In the genomic region with DNA sequence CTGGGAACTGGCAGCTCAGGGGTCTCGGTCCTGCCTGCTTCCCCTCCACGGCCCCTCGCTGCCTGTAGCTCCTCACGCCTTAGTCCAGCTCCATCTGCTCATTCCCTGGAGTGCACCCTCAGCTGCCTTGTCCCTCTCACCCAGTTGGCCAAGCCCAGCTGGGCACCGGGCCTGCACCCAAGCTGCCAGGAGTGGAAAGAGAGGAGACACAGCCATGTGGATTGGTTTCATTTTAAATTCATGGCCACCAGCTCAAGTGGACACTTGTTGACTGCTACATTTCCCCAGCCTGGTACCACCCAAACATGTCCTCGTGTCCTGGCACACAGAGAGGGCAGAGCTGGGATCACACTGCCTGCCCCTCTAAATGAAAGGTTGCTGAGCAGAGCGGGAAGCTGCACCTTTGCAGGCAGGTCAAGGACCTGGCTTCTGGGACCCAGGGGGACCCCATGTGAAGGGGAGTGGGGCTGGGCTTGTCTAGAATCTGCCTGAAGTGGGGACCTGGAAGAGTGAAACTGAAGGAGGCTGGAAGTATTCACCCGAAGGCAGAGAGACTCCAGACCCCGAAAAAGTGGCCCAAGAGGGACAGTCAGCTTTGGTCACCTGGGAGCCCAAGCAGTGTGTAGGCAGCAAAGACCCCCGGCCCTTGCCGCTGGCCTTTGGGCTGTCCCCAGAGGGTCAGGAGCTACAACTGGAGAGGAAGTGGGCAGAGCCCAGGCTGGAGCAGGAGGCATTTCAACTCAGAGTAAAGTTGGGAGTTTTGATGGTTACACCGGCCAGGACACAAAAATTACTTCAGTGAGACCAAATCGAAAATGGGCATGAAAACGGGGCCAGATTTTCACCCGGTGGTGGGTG, we compare ENCODE assay signal across 15 cellular contexts. TPM values are rescaled to one million over a fixed set of nuclear protein-coding genes. Genes with fewer than 3 reads are reported as not detected.
DNase-seq lines count a peak whose midpoint lies in the region; ATAC-seq and TF ChIP-seq lines count a peak whose summit lies in the region.
"Had no signal": no experiment of that assay in that cellular context is flagged by ENCODE, and none has a peak within 500 bp of the region (broad histone marks: within the 10 kb centered on the region; RNA-seq: fewer than 3 reads in every experiment).

No MANE protein-coding gene starts in this region.

- no peak overlapping the region for H3K4me3 Mint-ChIP-seq in GM23338
- H3K4me3 Mint-ChIP-seq: T-helper 17 cell had no signal

- H3K79me2 ChIP-seq in GM23338 (replicated peaks; ENCODE audit: insufficient read depth): no peaks in the 10 kb centered on the region

- H3K36me3 ChIP-seq in GM23338 (ENCODE audit: insufficient read depth) (no peaks in the 10 kb centered on the region), sigmoid colon (no peaks in the 10 kb centered on the region)

- 82 to 88% methylated on average over 15 of the region's 15 CpGs for WGBS in sigmoid colon, 2 donors

- peak overlapping the region; percentile 46 for H3K27ac Mint-ChIP-seq in GM23338
- H3K27ac Mint-ChIP-seq: activated naive CD4-positive, alpha-beta T cell treated with anti-CD3 and anti-CD28 coated beads, Interleukin-2, amount 50 U/mL, for 72 hours; T-helper 17 cell had no signal

- H3F3A ChIP-seq in GM23338 (replicated peaks; ENCODE audit: low read depth): no peaks in the 10 kb centered on the region

- no peak overlapping the region for H3K4me2 ChIP-seq in GM23338

- no peaks in the 10 kb centered on the region for H3K9me2 ChIP-seq in GM23338 (ENCODE audit: insufficient read depth)

- intact Hi-C loops in sigmoid colon (cut with DNase I): no loop called here

- H3K4me3 ChIP-seq in GM23338: no peak overlapping the region
- H3K4me3 ChIP-seq in sigmoid colon: no peak overlapping the region
- H3K4me3 ChIP-seq: K562, testis had no signal

- H3K36me3 Mint-ChIP-seq in GM23338 (ENCODE audit: low read depth): no peaks in the 10 kb centered on the region
- H3K36me3 Mint-ChIP-seq: activated naive CD4-positive, alpha-beta T cell treated with anti-CD3 and anti-CD28 coated beads, Interleukin-2, amount 50 U/mL, for 72 hours had no signal

- H3K27ac ChIP-seq in GM23338 (ENCODE audit: low read depth) (no peak overlapping the region), cingulate gyrus (ENCODE audit: low read depth, low read length) (peak overlapping the region; percentile 39), layer of hippocampus (ENCODE audit: low read depth, low read length) (peak overlapping the region; percentile 27), sigmoid colon (peak overlapping the region; percentile 72 to 81 (median 77))

- no peaks in the 10 kb centered on the region for H3K9me3 ChIP-seq in sigmoid colon
- H3K9me3 ChIP-seq: testis had no signal

- peaks cover 51% of the 10 kb centered on the region for H3K4me1 Mint-ChIP-seq in GM23338
- H3K4me1 Mint-ChIP-seq: T-helper 17 cell had no signal

- peaks cover 6% of the 10 kb centered on the region for H3K27me3 Mint-ChIP-seq in GM23338 (ENCODE audit: insufficient read depth, low read depth, poor library complexity)

- TF ChIP-seq POLR2A in sigmoid colon (IDR thresholded peaks at IDR 0.05): no peak
- no peak for TF ChIP-seq POLR2A in GM18505 (IDR thresholded peaks at IDR 0.05; ENCODE audit: borderline replicate concordance, extremely low read depth, insufficient read depth, insufficient read length)

- DNase-seq in GM23338 (ENCODE audit: low spot score): no peak
- peak; percentile 83 for DNase-seq in sigmoid colon
- DNase-seq: GDM1; NCI-H187; stimulated activated CD4-positive, alpha-beta T cell treated with anti-CD3 and anti-CD28 coated beads, Interleukin-4, amount 100 ng/mL, for 24 hours; T-helper 17 cell had no signal

- H3K4me1 ChIP-seq in GM23338 (ENCODE audit: insufficient read depth) (peaks cover 33% of the 10 kb centered on the region), sigmoid colon (peaks cover 0 to 26% (median 22%) of the 10 kb centered on the region in 4 donors)

- peak overlapping the region; percentile 32; the same call in 1 of the 2 replicates for H2AFZ ChIP-seq in GM23338

- TF ChIP-seq CTCF in GM23338 (conservative IDR thresholded peaks at IDR 0.05; ENCODE audit: low read depth in 2 of 2): no peak
- no peak for TF ChIP-seq CTCF in sigmoid colon (IDR thresholded peaks at IDR 0.05)

- no peaks in the 10 kb centered on the region for H4K20me1 ChIP-seq in GM23338 (replicated peaks; ENCODE audit: insufficient read depth)

- H3K27me3 ChIP-seq in GM23338 (ENCODE audit: insufficient read depth) (no peaks in the 10 kb centered on the region), layer of hippocampus (ENCODE audit: control insufficient read depth, insufficient read depth, low read length) (no peaks in the 10 kb centered on the region), sigmoid colon (no peaks in the 10 kb centered on the region)
- H3K27me3 ChIP-seq: testis had no signal

- ATAC-seq in GM23338 (no peak), GM21786 (IDR thresholded peaks at IDR 0.05; ENCODE audit: unreplicated experiment) (no peak), HG03571 (IDR thresholded peaks at IDR 0.05; ENCODE audit: unreplicated experiment) (no peak), GM18505 (IDR thresholded peaks at IDR 0.05; ENCODE audit: unreplicated experiment) (no peak), esophagus mucosa (no peak)
- ATAC-seq: activated naive CD4-positive, alpha-beta T cell treated with anti-CD3 and anti-CD28 coated beads, Interleukin-2, amount 50 U/mL, for 72 hours; K562; T-helper 17 cell had no signal

- H3K9me3 Mint-ChIP-seq in GM23338: no peaks in the 10 kb centered on the region
- H3K9me3 Mint-ChIP-seq: activated naive CD4-positive, alpha-beta T cell treated with anti-CD3 and anti-CD28 coated beads, Interleukin-2, amount 50 U/mL, for 72 hours had no signal

- no peak for TF ChIP-seq EP300 in sigmoid colon (IDR thresholded peaks at IDR 0.05)

TF ChIP-seq in GM23338, 12 proteins besides CTCF, POLR2A, EP300 and RAD21:
- TF ChIP-seq ZNF331 (CRISPR knock-in tag; IDR thresholded peaks at IDR 0.05; ENCODE audit: low read depth) (no peak), POLR2AphosphoS5 (IDR thresholded peaks at IDR 0.05; ENCODE audit: low read depth) (no peak), CREB1 (CRISPR knock-in tag; IDR thresholded peaks at IDR 0.05; ENCODE audit: low read depth) (no peak)

RNA-seq across cellular contexts. Expression of gene BNIP3, which starts 15.0 kb away (rescaled TPM):
- total RNA-seq in GM23338 (2014; rRNA removed; shearing (Covaris generic)): 48.8 and 75.0 TPM in 2 replicates
- polyA plus RNA-seq in GM23338 (2016; fragmentation: Nextera tagmentation; extraction: Ambion mirVana) (41.1 and 46.3 TPM in 2 replicates), sigmoid colon (10 to 100 TPM in 2 of 3 donors, 1 to 10 TPM in 1; 3.9 to 11.7 (median 10.8) TPM)
- total RNA-seq in sigmoid colon (100 to 1,000 TPM in 2 of 4 donors, 10 to 100 TPM in 2; 55.9 to 125 (median 95.4) TPM), esophagus mucosa (30.0 TPM)
